12 cellular contexts compared by ENCODE assay signal in genomic region chr6:100281471-100281878, GRCh38.
DNase-seq lines count a peak whose midpoint lies in the region; ATAC-seq and TF ChIP-seq lines count a peak whose summit lies in the region.
"Had no signal": no experiment of that assay in that cellular context is flagged by ENCODE, and none has a peak within 500 bp of the region (broad histone marks: within the 10 kb centered on the region; RNA-seq: fewer than 3 reads in every experiment).

No MANE protein-coding gene starts in this region.

- H3K9ac ChIP-seq in HUES48 (ENCODE audit: low read depth, low read length) = peak overlapping the region; percentile 3; the same call in 1 of the 2 replicates
- H3K9ac ChIP-seq: KMS-11 had no signal

- no peak for ATAC-seq in HG03025 (IDR thresholded peaks at IDR 0.05; ENCODE audit: low FRiP score, unreplicated experiment)
- ATAC-seq: activated CD8-positive, alpha-beta T cell treated with anti-CD3 and anti-CD28 coated beads, Interleukin-2, amount 10 ng/mL, durations not matched to agents 7 days and 5 days; lower lobe of right lung had no signal

- H3K4me3 ChIP-seq in HUES48 (ENCODE audit: low read depth, low read length) (peak overlapping the region; percentile 54), hepatocyte (peak overlapping the region; percentile 17), retinal pigment epithelial cell (ENCODE audit: low read length) (peak overlapping the region; percentile 46), HAP-1 (no peak overlapping the region)
- H3K4me3 ChIP-seq: lower lobe of right lung had no signal

- H2AFZ ChIP-seq in hepatocyte = peak overlapping the region; percentile 78

- peak overlapping the region; percentile 69 for H3K27ac ChIP-seq in HUES48 (ENCODE audit: low read depth, low read length)
- no peak overlapping the region for H3K27ac ChIP-seq in hepatocyte
- H3K27ac ChIP-seq: KMS-11, lower lobe of right lung had no signal

- in situ Hi-C loops in HAP-1 (cut with MboI; ENCODE audit: low sequenced_read_pairs) = no loop called here
- in situ Hi-C loops in G401 (cut with HindIII; ENCODE audit: low sequenced_read_pairs) = no loop called here

- DNase-seq in SK-N-DZ (ENCODE audit: low spot score) (peak; percentile 46), hepatocyte (ENCODE audit: low spot score) (no peak), retinal pigment epithelial cell (ENCODE audit: low read depth) (peak; percentile 70), HAP-1 (ENCODE audit: low spot score in 2 of 2) (no peak), G401 (ENCODE audit: low spot score) (no peak), NCI-H2171 treated with DMSO at 0.1 percent for 48 hours (lab: John Stamatoyannopoulos, UW) (no peak)
- DNase-seq: activated CD8-positive, alpha-beta T cell treated with anti-CD3 and anti-CD28 coated beads, Interleukin-2, amount 10 ng/mL, durations not matched to agents 7 days and 5 days; lower lobe of right lung; stimulated activated CD4-positive, alpha-beta T cell treated with anti-CD3 and anti-CD28 coated beads, Interleukin-4, amount 100 ng/mL, for 4 hours had no signal

- H3K27me3 ChIP-seq in HUES48 (ENCODE audit: control insufficient read depth, insufficient read depth, low read length) = no peaks in the 10 kb centered on the region
- H3K27me3 ChIP-seq in hepatocyte = no peaks in the 10 kb centered on the region
- H3K27me3 ChIP-seq in HAP-1 (ENCODE audit: low read depth) = no peaks in the 10 kb centered on the region; the same call in 1 of the 2 replicates

- no peaks in the 10 kb centered on the region for H3K9me2 ChIP-seq in hepatocyte (replicated peaks; ENCODE audit: insufficient read depth)

- H3K36me3 ChIP-seq in HUES48 (ENCODE audit: control insufficient read depth, insufficient read depth, low read length) (no peaks in the 10 kb centered on the region), hepatocyte (replicated peaks; ENCODE audit: insufficient read depth, low read depth) (no peaks in the 10 kb centered on the region), HAP-1 (replicated peaks) (no peaks in the 10 kb centered on the region)
- H3K36me3 ChIP-seq: lower lobe of right lung had no signal

- WGBS in hepatocyte (ENCODE audit: low lambda C conversion rate, missing lambda C conversion rate) = 13% methylated on average over 17 of the region's 17 CpGs

- TF ChIP-seq CTCF in hepatocyte (IDR thresholded peaks at IDR 0.05; ENCODE audit: poor library complexity) (no peak), retinal pigment epithelial cell (conservative IDR thresholded peaks at IDR 0.05; ENCODE audit: low read depth, low read length) (no peak)

- H4K20me1 ChIP-seq in hepatocyte (ENCODE audit: insufficient read depth, poor library complexity, severe bottlenecking) = no peaks in the 10 kb centered on the region

- no peaks in the 10 kb centered on the region for H3K79me2 ChIP-seq in hepatocyte

- no peaks in the 10 kb centered on the region for H3K9me3 ChIP-seq in HUES48 (ENCODE audit: control insufficient read depth, insufficient read depth, low read length)
- H3K9me3 ChIP-seq in hepatocyte (ENCODE audit: low read depth) = no peaks in the 10 kb centered on the region
- H3K9me3 ChIP-seq in HAP-1 = no peaks in the 10 kb centered on the region
- H3K9me3 ChIP-seq: lower lobe of right lung had no signal

- peaks cover 19% of the 10 kb centered on the region for H3K4me1 ChIP-seq in HUES48 (ENCODE audit: control insufficient read depth, insufficient read depth, low read length)
- H3K4me1 ChIP-seq in hepatocyte (ENCODE audit: insufficient read depth) = no peaks in the 10 kb centered on the region
- no peaks in the 10 kb centered on the region for H3K4me1 ChIP-seq in HAP-1
- H3K4me1 ChIP-seq: lower lobe of right lung had no signal

- peak overlapping the region; percentile 86 for H3K4me2 ChIP-seq in hepatocyte
- H3K4me2 ChIP-seq: KMS-11 had no signal

Comparison
In these comparisons a context has a peak if more than half of its experiments do, and no peak if none do; other contexts are left out.
1. DNase-seq: peak in SK-N-DZ (single experiment) and retinal pigment epithelial cell (single experiment); none in hepatocyte (single experiment), HAP-1 (0 of 2), G401 (single experiment) and NCI-H2171 treated with DMSO at 0.1 percent for 48 hours (single experiment).